7 cellular contexts compared by ENCODE assay signal in genomic region chr2:110392366-110392765, GRCh38.
DNase-seq lines count a peak whose midpoint lies in the region; ATAC-seq, FAIRE-seq and TF ChIP-seq lines count a peak whose summit lies in the region.
"Not testable (repeated sequence)": the region's sequence is repeated elsewhere in the genome, so short reads cannot be mapped to it uniquely, and the experiment has no call there.

No MANE protein-coding gene starts in this region.

- DNase-seq in RWPE2 (ENCODE audit: low spot score): peak; percentile 28
- peak; percentile 33 for DNase-seq in activated CD8-positive, alpha-beta memory T cell treated with anti-CD3 and anti-CD28 coated beads, Interleukin-2, amount 50 U/mL, for 48 hours
- not testable (repeated sequence) for DNase-seq in endothelial cell of umbilical vein (ENCODE audit: low read depth, low spot score)
- DNase-seq in kidney: peak; percentile 8
- peak in 2 of 3 donors; percentile 5 to 7 for DNase-seq in mucosa of descending colon
- peak; percentile 45 for DNase-seq in sciatic nerve (ENCODE audit: low spot score)
- DNase-seq in upper lobe of right lung: peak; percentile 37

- FAIRE-seq in endothelial cell of umbilical vein (lab: Jason Lieb, UNC): peak; percentile 78
- not testable (repeated sequence) for FAIRE-seq in kidney (lab: Jason Lieb, UNC)

- not testable (repeated sequence) for H3K79me2 ChIP-seq in endothelial cell of umbilical vein (ENCODE audit: control insufficient read depth, insufficient read depth, low read length)

- ATAC-seq in RWPE2 (ENCODE audit: low read depth); mucosa of descending colon; sciatic nerve; upper lobe of right lung: not testable (repeated sequence)

- H3K9me1 ChIP-seq in endothelial cell of umbilical vein (replicated peaks; ENCODE audit: control insufficient read depth, extremely low read depth, insufficient read depth, low read length): not testable (repeated sequence)

- POLR2A ChIA-PET in endothelial cell of umbilical vein (lab: Charles Lee): not testable (repeated sequence)

- not testable (repeated sequence) for TF ChIP-seq CTCF in RWPE2 (IDR thresholded peaks at IDR 0.05; ENCODE audit: poor library complexity, severe bottlenecking); endothelial cell of umbilical vein (IDR thresholded peaks at IDR 0.05; ENCODE audit: extremely low read depth in 1 of 2, insufficient read depth in 1 of 2, low read depth in 1 of 2, low read length in 2 of 2); kidney (IDR thresholded peaks at IDR 0.05; ENCODE audit: borderline replicate concordance, extremely low read depth, insufficient read depth); mucosa of descending colon (IDR thresholded peaks at IDR 0.05); upper lobe of right lung (IDR thresholded peaks at IDR 0.05)

- dilution Hi-C loops in endothelial cell of umbilical vein (cut with MboI; ENCODE audit: extremely low pct_ligation_motif_present, low sequenced_read_pairs): not testable (repeated sequence)

- not testable (repeated sequence) for H2AFZ ChIP-seq in endothelial cell of umbilical vein (ENCODE audit: low read depth, low read length)

- not testable (repeated sequence) for H3K4me2 ChIP-seq in endothelial cell of umbilical vein (ENCODE audit: insufficient read depth, low read length)

- not testable (repeated sequence) for H3K9me3 ChIP-seq in RWPE2 (ENCODE audit: severe bottlenecking); endothelial cell of umbilical vein (replicated peaks; ENCODE audit: control insufficient read depth, insufficient read depth, low read length); kidney (ENCODE audit: control insufficient read depth in 1 of 2, low read length in 2 of 2); mucosa of descending colon; upper lobe of right lung

- not testable (repeated sequence) for H3K36me3 ChIP-seq in RWPE2 (ENCODE audit: low read depth); endothelial cell of umbilical vein (ENCODE audit: control insufficient read depth in 2 of 2, extremely low read depth in 1 of 2, insufficient read depth in 2 of 2, low read length in 2 of 2); kidney (ENCODE audit: control insufficient read depth in 1 of 2, insufficient read depth in 2 of 2, low read length in 2 of 2); mucosa of descending colon (ENCODE audit: low read depth); upper lobe of right lung

- CTCF ChIA-PET in endothelial cell of umbilical vein (lab: Charles Lee): not testable (repeated sequence)

- not testable (repeated sequence) for TF ChIP-seq POLR2A in endothelial cell of umbilical vein (IDR thresholded peaks at IDR 0.05; ENCODE audit: low read depth, low read length)

- intact Hi-C loops in endothelial cell of umbilical vein (cut with micrococcal nuclease); kidney (cut with DNase I); mucosa of descending colon (cut with DNase I, micrococcal nuclease); sciatic nerve (cut with DNase I); upper lobe of right lung (cut with DNase I): not testable (repeated sequence)

- H3K4me1 ChIP-seq in RWPE2 (ENCODE audit: insufficient read depth, poor library complexity, severe bottlenecking); endothelial cell of umbilical vein (ENCODE audit: control insufficient read depth, extremely low read depth, insufficient read depth, low read length); kidney (ENCODE audit: control insufficient read depth in 1 of 2, insufficient read depth in 1 of 2, low read depth in 1 of 2, low read length in 2 of 2); mucosa of descending colon (ENCODE audit: low read depth); upper lobe of right lung: not testable (repeated sequence)

- BruUV-seq in endothelial cell of umbilical vein (replicated peaks; lab: Mats Ljungman, UMichigan): not testable (repeated sequence)

- not testable (repeated sequence) for H3K4me3 ChIP-seq in RWPE2 (ENCODE audit: severe bottlenecking); endothelial cell of umbilical vein (replicated peaks in 1 of 3; ENCODE audit: insufficient read depth in 1 of 3, low read depth in 1 of 3, low read length in 3 of 3); kidney (ENCODE audit: low read length in 2 of 2); mucosa of descending colon; upper lobe of right lung

- H3K27me3 ChIP-seq in RWPE2 (ENCODE audit: insufficient read depth, poor library complexity, severe bottlenecking); endothelial cell of umbilical vein (ENCODE audit: control insufficient read depth in 2 of 2, insufficient read depth in 2 of 2, low read length in 2 of 2); upper lobe of right lung: not testable (repeated sequence)

- H4K20me1 ChIP-seq in endothelial cell of umbilical vein (replicated peaks; ENCODE audit: control insufficient read depth, extremely low read depth, insufficient read depth, low read length): not testable (repeated sequence)

- H3K27ac ChIP-seq in RWPE2 (ENCODE audit: poor library complexity, severe bottlenecking); endothelial cell of umbilical vein (ENCODE audit: insufficient read depth, low read depth, low read length); kidney (ENCODE audit: low read depth in 2 of 2, low read length in 2 of 2); upper lobe of right lung: not testable (repeated sequence)

- not testable (repeated sequence) for H3K9ac ChIP-seq in endothelial cell of umbilical vein (replicated peaks; ENCODE audit: extremely low read depth, insufficient read depth, low read length); kidney (ENCODE audit: low read length in 2 of 2)
